In genomic region chr5:54310433-54311177, GRCh38 we compare ENCODE assay signal across 1 cellular context.
TF ChIP-seq lines count a peak whose summit lies in the region.

Gene ARL15, minus strand, starts transcription at chr5:54310573.

TF ChIP-seq in K562, 482 proteins besides CTCF, POLR2A, EP300 and RAD21 (continued from another document and continues in another):
- TF ChIP-seq ZNF655 (CRISPR knock-in tag; IDR thresholded peaks at IDR 0.05): peak; percentile 87
- no peak for TF ChIP-seq ZNF232 (CRISPR knock-in tag; IDR thresholded peaks at IDR 0.05)
- no peak for TF ChIP-seq EZH2 (IDR thresholded peaks at IDR 0.05; ENCODE audit: borderline replicate concordance, low read depth, low read length)
- TF ChIP-seq FIP1L1 (IDR thresholded peaks at IDR 0.05; ENCODE audit: low read depth, low read length, poor library complexity, severe bottlenecking): peak; percentile 68
- TF ChIP-seq CAMTA2 (CRISPR knock-in tag; conservative IDR thresholded peaks at IDR 0.05): peak; percentile 87; the same call in 1 of the 2 replicates
- TF ChIP-seq ZHX1 (conservative IDR thresholded peaks at IDR 0.05; ENCODE audit: low read length): peak; percentile 86; the same call in 1 of the 2 replicates
- TF ChIP-seq MECOM (CRISPR knock-in tag; IDR thresholded peaks at IDR 0.05): no peak
- TF ChIP-seq TEAD4 (IDR thresholded peaks at IDR 0.05; ENCODE audit: low read length): peak; percentile 42; the same call in 1 of the 2 replicates
- TF ChIP-seq TEAD4 (CRISPR knock-in tag; IDR thresholded peaks at IDR 0.05; ENCODE audit: borderline replicate concordance): no peak
- no peak for TF ChIP-seq CBX2 (IDR thresholded peaks at IDR 0.05; ENCODE audit: insufficient read depth, low read length, poor library complexity, severe bottlenecking)
- peak; percentile 78 for TF ChIP-seq NCOR1 (IDR thresholded peaks at IDR 0.05)
- TF ChIP-seq FOXJ3 (CRISPR knock-in tag; IDR thresholded peaks at IDR 0.05): no peak
- TF ChIP-seq TOE1 (IDR thresholded peaks at IDR 0.05; ENCODE audit: borderline replicate concordance): peak; percentile 64
- no peak for TF ChIP-seq TOE1 (CRISPR knock-in tag; IDR thresholded peaks at IDR 0.05; ENCODE audit: borderline replicate concordance, low read depth)
- peak; percentile 99 for TF ChIP-seq TFAP4 (CRISPR knock-in tag; IDR thresholded peaks at IDR 0.05; ENCODE audit: borderline replicate concordance)
- no peak for TF ChIP-seq ZNF592 (IDR thresholded peaks at IDR 0.05)
- no peak for TF ChIP-seq CEBPZ (IDR thresholded peaks at IDR 0.05; ENCODE audit: borderline replicate concordance, low read depth, low read length)
- peak; percentile 40; the same call in 1 of the 2 replicates for TF ChIP-seq DMBX1 (CRISPR knock-in tag; IDR thresholded peaks at IDR 0.05; ENCODE audit: borderline replicate concordance)
- TF ChIP-seq RAD51 (IDR thresholded peaks at IDR 0.05; ENCODE audit: borderline replicate concordance, low read depth): no peak
- TF ChIP-seq ZBTB7A (IDR thresholded peaks at IDR 0.05; ENCODE audit: borderline replicate concordance, control insufficient read depth, low read depth, low read length): peak; percentile 52; the same call in 1 of the 2 replicates
- peak; percentile 88 for TF ChIP-seq CEBPG (CRISPR knock-in tag; IDR thresholded peaks at IDR 0.05)
- peak in 1 of 2 experiments; percentile 66; a peak in 3 of 4 replicates for TF ChIP-seq CEBPG (tag; conservative IDR thresholded peaks at IDR 0.05 in 1 of 2, IDR thresholded peaks at IDR 0.05 in 1 of 2)
- peak in 1 of 2 experiments; percentile 68; a peak in 1 of 4 replicates for TF ChIP-seq ARNT (IDR thresholded peaks at IDR 0.05)
- no peak for TF ChIP-seq ZNF512 (tag; IDR thresholded peaks at IDR 0.05)
- peak; percentile 67; the same call in 1 of the 2 replicates for TF ChIP-seq RNF219 (CRISPR knock-in tag; IDR thresholded peaks at IDR 0.05)
- TF ChIP-seq ETV6 (IDR thresholded peaks at IDR 0.05; ENCODE audit: borderline replicate concordance in 1 of 2, low read depth in 2 of 2, low read length in 1 of 2): no peak
- TF ChIP-seq ETV6 (CRISPR knock-in tag; IDR thresholded peaks at IDR 0.05; ENCODE audit: borderline replicate concordance): no peak
- TF ChIP-seq HLTF (IDR thresholded peaks at IDR 0.05): peak; percentile 82
- TF ChIP-seq MBD2 (IDR thresholded peaks at IDR 0.05; ENCODE audit: borderline replicate concordance, low read depth): peak; percentile 92
- 0 out of 2 replicates have a peak, but pooled peaks have one; percentile 41 for TF ChIP-seq ZNF561 (CRISPR knock-in tag; conservative IDR thresholded peaks at IDR 0.05)
- TF ChIP-seq FOSL1 (tag; conservative IDR thresholded peaks at IDR 0.05): no peak; the same call in 1 of the 2 replicates
- TF ChIP-seq UBTF (IDR thresholded peaks at IDR 0.05; ENCODE audit: borderline replicate concordance in 1 of 2, low read depth in 2 of 2, low read length in 2 of 2): peak; percentile 36 to 76; a peak in 1 of 4 replicates
